In genomic region chr20:63273180-63273579, GRCh38 we compare ENCODE assay signal across 8 cellular contexts. TPM values are rescaled to one million over a fixed set of nuclear protein-coding genes. Genes with fewer than 3 reads are reported as not detected.
DNase-seq lines count a peak whose midpoint lies in the region; ATAC-seq, FAIRE-seq and TF ChIP-seq lines count a peak whose summit lies in the region.

No MANE protein-coding gene starts in this region.

- no peak overlapping the region for H3K56ac ChIP-seq in H1 (replicated peaks; ENCODE audit: insufficient read length, low read depth, low read length)

- TF ChIP-seq CTCF in CD4-positive, alpha-beta T cell (IDR thresholded peaks at IDR 0.05) = no peak
- TF ChIP-seq CTCF in H1 (IDR thresholded peaks at IDR 0.05; ENCODE audit: control extremely low read depth in 1 of 3, insufficient read depth in 1 of 3, low read depth in 1 of 3, low read length in 3 of 3) = no peak

- H3K4me2 ChIP-seq in H1 (ENCODE audit: insufficient read depth in 1 of 2, low read depth in 2 of 2, low read length in 2 of 2) = peak overlapping the region; percentile 69 to 83

- peaks cover 2% of the 10 kb centered on the region; the same call in 1 of the 2 replicates for H3K23me2 ChIP-seq in H1 (ENCODE audit: low read depth, low read length)

- H2AFZ ChIP-seq in H1 (ENCODE audit: low read length) = no peak overlapping the region
- H2AFZ ChIP-seq in neuron (ENCODE audit: low read depth, low read length) = no peak overlapping the region

- H3K9ac ChIP-seq in H1 (replicated peaks in 1 of 4; ENCODE audit: extremely low read depth in 1 of 4, low read depth in 3 of 4, low read length in 3 of 4) = peak overlapping the region; percentile 66 to 88 (median 76)

- no peak overlapping the region for H2AK5ac ChIP-seq in H1 (ENCODE audit: low read depth, low read length)

- TF ChIP-seq RAD21 in H1 (IDR thresholded peaks at IDR 0.05 in 1 of 2, conservative IDR thresholded peaks at IDR 0.05 in 1 of 2; ENCODE audit: low read depth in 2 of 2, low read length in 2 of 2) = no peak

- no peaks in the 10 kb centered on the region for H3K27me3 ChIP-seq in CD4-positive, alpha-beta T cell (ENCODE audit: control insufficient read depth, insufficient read depth, low read length)
- H3K27me3 ChIP-seq in MG63 (no peaks in the 10 kb centered on the region), H1 (replicated peaks in 1 of 4; ENCODE audit: control insufficient read depth in 3 of 4, extremely low read depth in 1 of 4, insufficient read depth in 3 of 4, low read length in 3 of 4) (0 out of 7 replicates have a peak, but pooled peaks cover 0 to under 1% (median 0%) of the 10 kb centered on the region in 4 experiments), neuron (ENCODE audit: insufficient read depth, low read length) (no peaks in the 10 kb centered on the region)

- no peak overlapping the region for H2BK5ac ChIP-seq in H1 (ENCODE audit: low read depth, low read length)

- no peak overlapping the region for H3K4ac ChIP-seq in H1 (replicated peaks; ENCODE audit: insufficient read length, low read depth, low read length)

- no peak overlapping the region for H2BK12ac ChIP-seq in H1 (ENCODE audit: low read depth, low read length)

- no peak overlapping the region for H3K14ac ChIP-seq in H1 (ENCODE audit: insufficient read length)

- no peak overlapping the region for H2BK20ac ChIP-seq in H1 (ENCODE audit: low read length)

- intact Hi-C loops in CD4-positive, alpha-beta T cell (cut with DNase I, micrococcal nuclease) = loop anchor here in 1 of 2 experiments (5.0 kb wide), 3 partner anchors 336 to 866 kb away; partner anchors contain the start of genes CABLES2, GID8 and SLCO4A1

- H3K27ac ChIP-seq in CD4-positive, alpha-beta T cell (ENCODE audit: low read depth, low read length) = no peak overlapping the region
- H3K27ac ChIP-seq in H1 (ENCODE audit: low read depth, low read length) = no peak overlapping the region

- H3K9me3 Mint-ChIP-seq in CD4-positive, alpha-beta T cell = no peaks in the 10 kb centered on the region

- H3K36me3 Mint-ChIP-seq in CD4-positive, alpha-beta T cell (ENCODE audit: low read depth) = peaks cover 21% of the 10 kb centered on the region

- peak overlapping the region; percentile 82 for H3K27ac Mint-ChIP-seq in CD4-positive, alpha-beta T cell

- no peak for ATAC-seq in CD4-positive, alpha-beta T cell (ENCODE audit: poor library complexity)
- ATAC-seq in GM21367 (IDR thresholded peaks at IDR 0.05; ENCODE audit: unreplicated experiment) = no peak

- H3K79me1 ChIP-seq in H1 (ENCODE audit: low read depth, low read length) = peaks cover 12% of the 10 kb centered on the region

- peak overlapping the region; percentile 86 for H3K4me3 ChIP-seq in MG63
- H3K4me3 ChIP-seq in H1 (ENCODE audit: extremely low read depth in 1 of 4, insufficient read depth in 2 of 4, low read depth in 3 of 4, low read length in 4 of 4) = peak overlapping the region; percentile 66 to 95 (median 87)
- H3K4me3 ChIP-seq in neuron (ENCODE audit: low read length) = peak overlapping the region; percentile 94

- H3K18ac ChIP-seq in H1 (ENCODE audit: extremely low read depth, low read length) = no peak overlapping the region

- FAIRE-seq in H1 (lab: Jason Lieb, UNC) (no peak), RCC 7860 (lab: Jason Lieb, UNC) (no peak)

- no peak overlapping the region for H2BK120ac ChIP-seq in H1 (replicated peaks; ENCODE audit: low read depth, low read length)

- peak overlapping the region; percentile 90 for H3K4me3 Mint-ChIP-seq in CD4-positive, alpha-beta T cell

- peaks cover 31% of the 10 kb centered on the region for H3K4me1 Mint-ChIP-seq in CD4-positive, alpha-beta T cell (ENCODE audit: low read depth)

- TF ChIP-seq POLR2A in H1 (IDR thresholded peaks at IDR 0.05; ENCODE audit: control extremely low read depth in 1 of 2, low read depth in 2 of 2, low read length in 2 of 2) = no peak

- H4K20me1 ChIP-seq in H1 (replicated peaks in 1 of 2; ENCODE audit: control insufficient read depth in 1 of 2, insufficient read depth in 2 of 2, low read length in 2 of 2) = peaks cover 18 to 29% of the 10 kb centered on the region in 2 experiments

- peaks cover 42% of the 10 kb centered on the region for H3K36me3 ChIP-seq in MG63
- peaks cover 6 to 19% (median 15%) of the 10 kb centered on the region in 4 experiments; a peak in 5 of 8 replicates for H3K36me3 ChIP-seq in H1 (ENCODE audit: control insufficient read depth in 2 of 4, insufficient read depth in 4 of 4, low read length in 3 of 4)
- H3K36me3 ChIP-seq in neuron (ENCODE audit: insufficient read depth, low read length) = peaks cover 22% of the 10 kb centered on the region

- no peak overlapping the region for H4K5ac ChIP-seq in H1 (ENCODE audit: insufficient read length, low read depth, low read length)

- H4K91ac ChIP-seq in H1 (replicated peaks; ENCODE audit: insufficient read length, low read length) = no peak overlapping the region

- H3K9me3 ChIP-seq in CD4-positive, alpha-beta T cell (ENCODE audit: control insufficient read depth, low read length) = no peaks in the 10 kb centered on the region
- H3K9me3 ChIP-seq in MG63 (no peaks in the 10 kb centered on the region), H1 (ENCODE audit: insufficient read depth in 2 of 2, low read depth in 1 of 2, low read length in 1 of 2) (no peaks in the 10 kb centered on the region), neuron (ENCODE audit: low read length) (no peaks in the 10 kb centered on the region)

- peaks cover 17 to 39% of the 10 kb centered on the region in 2 experiments for H3K79me2 ChIP-seq in H1 (ENCODE audit: control insufficient read depth in 1 of 2, insufficient read depth in 2 of 2, low read length in 2 of 2)

- H3K4me1 ChIP-seq in H1 (replicated peaks in 1 of 4; ENCODE audit: control insufficient read depth in 3 of 4, insufficient read depth in 4 of 4, low read length in 3 of 4) (peaks cover 0 to 7% (median 1%) of the 10 kb centered on the region in 4 experiments; a peak in 5 of 7 replicates), neuron (ENCODE audit: insufficient read depth, low read length) (peaks cover 27% of the 10 kb centered on the region)

- 3% methylated on average over 18 of the region's 21 CpGs; no CpG with 5 or more reads in 1 of the 2 experiments for WGBS in H1 (ENCODE audit: extremely low coverage in 1 of 2, insufficient coverage in 1 of 2, insufficient read length in 1 of 2, insufficient replicate concordance in 2 of 2, low coverage in 1 of 2, low lambda C conversion rate in 2 of 2, missing lambda C conversion rate in 1 of 2), 2 experiments

- CTCF ChIA-PET in CD4-positive, alpha-beta T cell (lab: Charles Lee) = interaction anchor here (0.9 kb wide), 1 partner anchor 57 kb away, joined by 3 read pairs; the partner anchor contains the start of gene YTHDF1
- CTCF ChIA-PET in H1 (lab: Charles Lee; ENCODE audit: partially characterized antibody) = interaction anchor here (1.2 to 11.0 kb wide), 6 partner anchors 8 to 58 kb away, joined by 3 to 63 read pairs (median 6); partner anchors contain the start of gene COL20A1

- H4K8ac ChIP-seq in H1 (ENCODE audit: extremely low read depth, insufficient read depth, low read length) = no peak overlapping the region; the same call in 1 of the 2 replicates

- POLR2A ChIA-PET in CD4-positive, alpha-beta T cell (lab: Charles Lee) = interaction anchor here (0.6 to 2.6 kb wide), 8 partner anchors 11 to 865 kb away, joined by 3 to 10 read pairs (median 4); partner anchors contain the start of gene BIRC7
- POLR2A ChIA-PET in H1 (lab: Charles Lee; ENCODE audit: partially characterized antibody) = interaction anchor here (1.0 to 3.6 kb wide), 5 partner anchors 9 to 48 kb away, joined by 3 to 12 read pairs (median 4); partner anchors contain the start of gene NKAIN4

- H2BK15ac ChIP-seq in H1 (ENCODE audit: low read length) = no peak overlapping the region

- DNase-seq in CD4-positive, alpha-beta T cell = no peak
- DNase-seq in MG63 (no peak), H1 (ENCODE audit: low read depth in 1 of 2, low spot score in 2 of 2) (no peak), NCI-H2029 treated with DMSO at 0.1 percent for 48 hours (lab: John Stamatoyannopoulos, UW) (no peak), NCI-H526 (lab: John Stamatoyannopoulos, UW) (no peak), RCC 7860 (ENCODE audit: low spot score) (no peak)

- H3K23ac ChIP-seq in H1 (ENCODE audit: insufficient read length) = no peak overlapping the region

- TF ChIP-seq EP300 in H1 (IDR thresholded peaks at IDR 0.05; ENCODE audit: borderline replicate concordance in 1 of 2, low read depth in 2 of 2, low read length in 2 of 2) = no peak

- no peaks in the 10 kb centered on the region for H3K27me3 Mint-ChIP-seq in CD4-positive, alpha-beta T cell

RNA-seq across cellular contexts. Expression of gene ARFGAP1, which starts 0.6 kb away (rescaled TPM):
- 100 to 1,000 TPM; 120 TPM for total RNA-seq in CD4-positive, alpha-beta T cell
- 67.2 and 83.8 TPM in 2 replicates for total RNA-seq in MG63 (2014; rRNA removed; shearing (Covaris generic); ENCODE audit: low replicate concordance)
- total RNA-seq in H1 (2021; fragmentation: NEBNext Ultra II Directional; extraction: Animal tissue kit (Norgen Biotek cat#: 25700)) = 93.0 and 100 TPM in 2 replicates
- polyA plus RNA-seq in H1 (2011; rRNA removed) = 93.7 and 136 TPM in 2 replicates
- polyA plus RNA-seq in H1 (2011; cell fraction: cytosol; rRNA removed) = 110 TPM
- polyA plus RNA-seq in H1 (2011; cell fraction: nucleus; rRNA removed) = 723 TPM
- 84.2 to 119 TPM (median 111 TPM) in 4 replicates for polyA plus RNA-seq in H1 (2012, experiment 1 of 2)
- 65.8 TPM for polyA plus RNA-seq in H1 (2012, experiment 2 of 2)
- polyA plus RNA-seq in H1 (2013, experiment 1 of 2) = 59.7 TPM
- 49.0 TPM for polyA plus RNA-seq in H1 (2013, experiment 2 of 2)
- polyA minus RNA-seq in H1 (2011; rRNA and poly(A)+ RNA removed) = 37.5 and 49.1 TPM in 2 replicates
- polyA minus RNA-seq in H1 (2011; cell fraction: cytosol; rRNA and poly(A)+ RNA removed) = 44.3 TPM
- polyA minus RNA-seq in H1 (2011; cell fraction: nucleus; rRNA and poly(A)+ RNA removed) = 123 TPM

RNA-seq across cellular contexts. Expression of gene NKAIN4, which starts 18.9 kb away (rescaled TPM):
- total RNA-seq in CD4-positive, alpha-beta T cell = not detected
- not detected in 2 replicates for total RNA-seq in MG63 (2014; rRNA removed; shearing (Covaris generic); ENCODE audit: low replicate concordance)
- 6.6 and 6.9 TPM in 2 replicates for total RNA-seq in H1 (2021; fragmentation: NEBNext Ultra II Directional; extraction: Animal tissue kit (Norgen Biotek cat#: 25700))
- 17.0 and 21.9 TPM in 2 replicates for polyA plus RNA-seq in H1 (2011; rRNA removed)
- 13.2 TPM for polyA plus RNA-seq in H1 (2011; cell fraction: cytosol; rRNA removed)
- polyA plus RNA-seq in H1 (2011; cell fraction: nucleus; rRNA removed) = 27.5 TPM
- 4.5 to 10.2 TPM (median 8.1 TPM) in 4 replicates for polyA plus RNA-seq in H1 (2012, experiment 1 of 2)
- polyA plus RNA-seq in H1 (2012, experiment 2 of 2) = 6.7 TPM
- 8.1 TPM for polyA plus RNA-seq in H1 (2013, experiment 1 of 2)
- polyA plus RNA-seq in H1 (2013, experiment 2 of 2) = 5.9 TPM
- polyA minus RNA-seq in H1 (2011; rRNA and poly(A)+ RNA removed) = 5.3 and 5.5 TPM in 2 replicates
- polyA minus RNA-seq in H1 (2011; cell fraction: cytosol; rRNA and poly(A)+ RNA removed) = 4.3 TPM
- 7.0 TPM for polyA minus RNA-seq in H1 (2011; cell fraction: nucleus; rRNA and poly(A)+ RNA removed)

RNA-seq across cellular contexts. Expression of gene COL20A1, which starts 19.8 kb away (rescaled TPM):
- under 1 TPM in 1 of 2 experiments, not detected in 1; 0.03 TPM for total RNA-seq in CD4-positive, alpha-beta T cell
- not detected in 2 replicates for total RNA-seq in MG63 (2014; rRNA removed; shearing (Covaris generic); ENCODE audit: low replicate concordance)
- 0.17 and 0.19 TPM in 2 replicates for total RNA-seq in H1 (2021; fragmentation: NEBNext Ultra II Directional; extraction: Animal tissue kit (Norgen Biotek cat#: 25700))
- 0.21 and 0.61 TPM in 2 replicates for polyA plus RNA-seq in H1 (2011; rRNA removed)
- polyA plus RNA-seq in H1 (2011; cell fraction: cytosol; rRNA removed) = 0.41 TPM
- polyA plus RNA-seq in H1 (2011; cell fraction: nucleus; rRNA removed) = 5.9 TPM
- polyA plus RNA-seq in H1 (2012, experiment 1 of 2) = 0.08 to 1.0 TPM (median 0.66 TPM) in 4 replicates
- 0.07 TPM for polyA plus RNA-seq in H1 (2012, experiment 2 of 2)
- polyA plus RNA-seq in H1 (2013, experiment 1 of 2) = 0.06 TPM
- 0.06 TPM for polyA plus RNA-seq in H1 (2013, experiment 2 of 2)
- polyA minus RNA-seq in H1 (2011; rRNA and poly(A)+ RNA removed) = 0.07 and 0.09 TPM in 2 replicates
- 0.37 TPM for polyA minus RNA-seq in H1 (2011; cell fraction: cytosol; rRNA and poly(A)+ RNA removed)
- polyA minus RNA-seq in H1 (2011; cell fraction: nucleus; rRNA and poly(A)+ RNA removed) = 1.9 TPM

RNA-seq across cellular contexts. Expression of gene BIRC7, which starts 37.5 kb away (rescaled TPM):
- not detected for total RNA-seq in CD4-positive, alpha-beta T cell
- not detected in 2 replicates for total RNA-seq in MG63 (2014; rRNA removed; shearing (Covaris generic); ENCODE audit: low replicate concordance)
- total RNA-seq in H1 (2021; fragmentation: NEBNext Ultra II Directional; extraction: Animal tissue kit (Norgen Biotek cat#: 25700)) = 0.41 TPM in 1 of 2 replicates, not detected in the other
- polyA plus RNA-seq in H1 (2011; rRNA removed) = 0.11 and 0.16 TPM in 2 replicates
- 0.16 TPM for polyA plus RNA-seq in H1 (2011; cell fraction: cytosol; rRNA removed)
- 0.77 TPM for polyA plus RNA-seq in H1 (2011; cell fraction: nucleus; rRNA removed)
- 0.19 TPM in 1 of 4 replicates, not detected in the others for polyA plus RNA-seq in H1 (2012, experiment 1 of 2)
- not detected for polyA plus RNA-seq in H1 (2012, experiment 2 of 2)
- 0.06 TPM for polyA plus RNA-seq in H1 (2013, experiment 1 of 2)
- 0.06 TPM for polyA plus RNA-seq in H1 (2013, experiment 2 of 2)
- not detected in 2 replicates for polyA minus RNA-seq in H1 (2011; rRNA and poly(A)+ RNA removed)
- not detected for polyA minus RNA-seq in H1 (2011; cell fraction: cytosol; rRNA and poly(A)+ RNA removed)
- polyA minus RNA-seq in H1 (2011; cell fraction: nucleus; rRNA and poly(A)+ RNA removed) = not detected

RNA-seq across cellular contexts. Expression of gene YTHDF1, which starts 57.2 kb away (rescaled TPM):
- 10 to 100 TPM; 43.7 to 44.1 TPM for total RNA-seq in CD4-positive, alpha-beta T cell
- total RNA-seq in MG63 (2014; rRNA removed; shearing (Covaris generic); ENCODE audit: low replicate concordance) = 17.0 and 19.8 TPM in 2 replicates
- total RNA-seq in H1 (2021; fragmentation: NEBNext Ultra II Directional; extraction: Animal tissue kit (Norgen Biotek cat#: 25700)) = 66.0 and 66.1 TPM in 2 replicates
- polyA plus RNA-seq in H1 (2011; rRNA removed) = 32.8 and 38.3 TPM in 2 replicates
- polyA plus RNA-seq in H1 (2011; cell fraction: cytosol; rRNA removed) = 41.4 TPM
- 41.1 TPM for polyA plus RNA-seq in H1 (2011; cell fraction: nucleus; rRNA removed)
- polyA plus RNA-seq in H1 (2012, experiment 1 of 2) = 46.9 to 54.7 TPM (median 49.9 TPM) in 4 replicates
- polyA plus RNA-seq in H1 (2012, experiment 2 of 2) = 35.5 TPM
- 44.4 TPM for polyA plus RNA-seq in H1 (2013, experiment 1 of 2)
- 44.2 TPM for polyA plus RNA-seq in H1 (2013, experiment 2 of 2)
- polyA minus RNA-seq in H1 (2011; rRNA and poly(A)+ RNA removed) = 42.5 and 44.7 TPM in 2 replicates
- 40.8 TPM for polyA minus RNA-seq in H1 (2011; cell fraction: cytosol; rRNA and poly(A)+ RNA removed)
- polyA minus RNA-seq in H1 (2011; cell fraction: nucleus; rRNA and poly(A)+ RNA removed) = 22.0 TPM
